Comparison of ENCODE assay signal across 12 cellular contexts in the genomic region with DNA sequence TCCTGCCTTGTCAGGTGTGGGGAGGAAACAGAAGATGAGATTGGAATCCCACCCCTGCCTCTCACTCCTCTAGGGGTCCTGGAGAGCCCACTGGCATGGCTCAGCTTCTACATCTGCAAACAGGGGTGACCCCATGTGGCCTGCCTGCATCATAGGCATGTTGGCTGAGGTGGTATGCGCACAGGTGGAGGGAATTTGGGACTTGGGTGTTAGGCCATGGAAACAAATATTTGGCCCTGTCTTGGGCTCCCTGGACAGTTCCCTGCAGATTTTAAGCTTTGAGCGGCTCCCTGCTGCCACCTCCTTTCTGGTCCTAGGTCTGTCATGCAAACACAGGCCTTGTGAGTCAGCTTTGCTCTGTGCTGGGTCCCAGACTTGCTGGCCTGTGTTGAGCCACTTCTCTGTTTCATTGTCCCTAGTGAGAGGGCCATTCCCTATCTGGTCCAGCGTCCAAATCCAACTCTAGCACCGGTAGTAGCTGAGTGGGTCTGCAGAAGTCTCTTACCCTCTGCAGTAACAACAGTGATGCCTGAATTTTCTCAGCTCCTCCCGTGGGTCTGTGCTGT. TPM values are rescaled to one million over a fixed set of nuclear protein-coding genes. Genes with fewer than 3 reads are reported as not detected.
DNase-seq lines count a peak whose midpoint lies in the region; TF ChIP-seq lines count a peak whose summit lies in the region.
"Had no signal": no experiment of that assay in that cellular context is flagged by ENCODE, and none has a peak within 500 bp of the region (broad histone marks: within the 10 kb centered on the region; RNA-seq: fewer than 3 reads in every experiment).

No MANE protein-coding gene starts in this region.

- H3K4me1 ChIP-seq in neural progenitor cell (no peaks in the 10 kb centered on the region), uterus (no peaks in the 10 kb centered on the region)
- H3K4me1 ChIP-seq: testis had no signal

- H3K4me3 Mint-ChIP-seq in Calu3 (ENCODE audit: low read depth, unreplicated experiment) (no peak overlapping the region), neural progenitor cell (no peak overlapping the region)

- H3K9me3 Mint-ChIP-seq in Calu3 (ENCODE audit: low read depth, unreplicated experiment): no peaks in the 10 kb centered on the region
- no peaks in the 10 kb centered on the region for H3K9me3 Mint-ChIP-seq in neural progenitor cell

- TF ChIP-seq POLR2A in uterus (IDR thresholded peaks at IDR 0.05): no peak

- H3K4me1 Mint-ChIP-seq in Calu3 (ENCODE audit: low read depth, unreplicated experiment): peaks cover 65% of the 10 kb centered on the region
- H3K4me1 Mint-ChIP-seq in neural progenitor cell: peaks cover 30% of the 10 kb centered on the region

- no peak overlapping the region for H3K9ac ChIP-seq in neural progenitor cell

- H3K27ac Mint-ChIP-seq in Calu3 (ENCODE audit: unreplicated experiment) (peak overlapping the region; percentile 59), neural progenitor cell (peak overlapping the region; percentile 74)

- H3K79me2 ChIP-seq in neural progenitor cell (ENCODE audit: low read depth): no peaks in the 10 kb centered on the region

- H3K27me3 Mint-ChIP-seq in Calu3 (ENCODE audit: unreplicated experiment): no peaks in the 10 kb centered on the region
- H3K27me3 Mint-ChIP-seq in neural progenitor cell (ENCODE audit: insufficient read depth, low read depth): peaks cover 19% of the 10 kb centered on the region

- no peak overlapping the region for H3K4me3 ChIP-seq in dorsolateral prefrontal cortex
- H3K4me3 ChIP-seq in neural progenitor cell: no peak overlapping the region
- H3K4me3 ChIP-seq in uterus: no peak overlapping the region
- H3K4me3 ChIP-seq: testis had no signal

- CTCF ChIA-PET in Calu3 (lab: Charles Lee): interaction anchor here (0.6 to 1.0 kb wide), 2 partner anchors 9 to 62 kb away, joined by 3 to 4 read pairs; no protein-coding TSS in a partner anchor

- H3K36me3 ChIP-seq in neural progenitor cell (no peaks in the 10 kb centered on the region), uterus (no peaks in the 10 kb centered on the region)

- H3K27me3 ChIP-seq in dorsolateral prefrontal cortex (peaks cover 0 to 9% (median 0%) of the 10 kb centered on the region in 45 donors), neural progenitor cell (peaks cover 6% of the 10 kb centered on the region), uterus (no peaks in the 10 kb centered on the region)
- H3K27me3 ChIP-seq: testis had no signal

- H4K20me1 ChIP-seq in neural progenitor cell (ENCODE audit: low read depth): no peaks in the 10 kb centered on the region

- no peaks in the 10 kb centered on the region for H3K9me3 ChIP-seq in neural progenitor cell (ENCODE audit: low read depth)
- peaks cover 0 to 7% of the 10 kb centered on the region in 2 donors for H3K9me3 ChIP-seq in uterus
- H3K9me3 ChIP-seq: testis had no signal

- peak overlapping the region in 35 of 59 donors; percentile 3 to 67 (median 44) for H3K27ac ChIP-seq in dorsolateral prefrontal cortex
- H3K27ac ChIP-seq in neural progenitor cell: no peak overlapping the region
- no peak overlapping the region for H3K27ac ChIP-seq in uterus
- H3K27ac ChIP-seq: testis had no signal

- H3K36me3 Mint-ChIP-seq in Calu3 (ENCODE audit: insufficient read depth, unreplicated experiment): peaks cover 14% of the 10 kb centered on the region
- no peaks in the 10 kb centered on the region for H3K36me3 Mint-ChIP-seq in neural progenitor cell

- intact Hi-C loops in Calu3 (cut with micrococcal nuclease; ENCODE audit: unreplicated experiment) (loop anchor here (5.0 kb wide), 1 partner anchor 33 kb away; a partner anchor contains a TSS), dorsolateral prefrontal cortex (cut with DNase I) (no loop called here), uterus (cut with DNase I; ENCODE audit: low total_unique reads) (no loop called here)

- no peaks in the 10 kb centered on the region for H3F3A ChIP-seq in neural progenitor cell (ENCODE audit: low read depth)

- no peak overlapping the region for H2AFZ ChIP-seq in neural progenitor cell (replicated peaks)

- no TSS peak for BruUV-seq in Calu3 (replicated peaks; lab: Mats Ljungman, UMichigan)

- TF ChIP-seq CTCF in Calu3 (IDR thresholded peaks at IDR 0.05; ENCODE audit: unreplicated experiment) (no peak), dorsolateral prefrontal cortex (IDR thresholded peaks at IDR 0.05 in 54 of 56, conservative IDR thresholded peaks at IDR 0.05 in 2 of 56; ENCODE audit: low read depth in 1 of 56, partially characterized antibody in 56 of 56) (no peak), neural progenitor cell (IDR thresholded peaks at IDR 0.05) (no peak), uterus (IDR thresholded peaks at IDR 0.05) (no peak)

- DNase-seq in Calu3: no peak
- DNase-seq in M059J (ENCODE audit: low read depth): peak; percentile 17
- DNase-seq in dorsolateral prefrontal cortex: no peak
- DNase-seq in neural progenitor cell (ENCODE audit: low spot score): no peak
- no peak for DNase-seq in NCI-H2081 (lab: John Stamatoyannopoulos, UW)
- DNase-seq in uterus: no peak
- DNase-seq in stimulated activated CD4-positive, alpha-beta T cell treated with anti-CD3 and anti-CD28 coated beads, Interleukin-2, amount 100 ng/mL, for 24 hours: no peak
- no peak for DNase-seq in stimulated activated CD4-positive, alpha-beta T cell treated with anti-CD3 and anti-CD28 coated beads, Interleukin-4, amount 100 ng/mL, for 1 hour
- DNase-seq: Kasumi-1, NCI-H1694 treated with DMSO at 0.1 percent for 48 hours, NCI-H82, testis had no signal

- no peak overlapping the region for H3K4me2 ChIP-seq in neural progenitor cell

RNA-seq across cellular contexts. Expression of a gene that starts 5.9 kb away (rescaled TPM):
- 17.2 and 17.4 TPM in 2 replicates for total RNA-seq in Calu3 (2022)
- 0.15 TPM in 1 of 2 replicates, not detected in the other for total RNA-seq in M059J (2014; rRNA removed; shearing (Covaris generic))
- total RNA-seq in dorsolateral prefrontal cortex: 1 to 10 TPM in 32 of 120 experiments, under 1 TPM in 86, not detected in 2; 0.18 to 4.3 (median 0.75) TPM
- not detected in 2 replicates for total RNA-seq in neural progenitor cell (ENCODE audit: low replicate concordance)
- total RNA-seq in uterus: 1 to 10 TPM in 2 of 4 donors, not detected in 2; 3.2 to 5.3 TPM

RNA-seq across cellular contexts. Expression of a gene that starts 30.9 kb away (rescaled TPM):
- total RNA-seq in Calu3 (2022): 9.0 and 10.0 TPM in 2 replicates
- total RNA-seq in M059J (2014; rRNA removed; shearing (Covaris generic)): 7.8 and 10.3 TPM in 2 replicates
- total RNA-seq in dorsolateral prefrontal cortex: 1 to 10 TPM; 2.5 to 7.0 (median 4.9) TPM
- 5.4 and 11.0 TPM in 2 replicates for total RNA-seq in neural progenitor cell (ENCODE audit: low replicate concordance)
- 10 to 100 TPM in 1 of 4 donors, 1 to 10 TPM in 3; 3.5 to 17.7 (median 7.2) TPM for total RNA-seq in uterus

Comparison
In these comparisons a context has a peak if more than half of its experiments do, and no peak if none do; other contexts are left out.
1. H3K27ac ChIP-seq: peak in dorsolateral prefrontal cortex (35 of 59); none in neural progenitor cell (single experiment) and uterus (0 of 2).